Comparison of ENCODE assay signal across 1 cellular context in the genomic region with DNA sequence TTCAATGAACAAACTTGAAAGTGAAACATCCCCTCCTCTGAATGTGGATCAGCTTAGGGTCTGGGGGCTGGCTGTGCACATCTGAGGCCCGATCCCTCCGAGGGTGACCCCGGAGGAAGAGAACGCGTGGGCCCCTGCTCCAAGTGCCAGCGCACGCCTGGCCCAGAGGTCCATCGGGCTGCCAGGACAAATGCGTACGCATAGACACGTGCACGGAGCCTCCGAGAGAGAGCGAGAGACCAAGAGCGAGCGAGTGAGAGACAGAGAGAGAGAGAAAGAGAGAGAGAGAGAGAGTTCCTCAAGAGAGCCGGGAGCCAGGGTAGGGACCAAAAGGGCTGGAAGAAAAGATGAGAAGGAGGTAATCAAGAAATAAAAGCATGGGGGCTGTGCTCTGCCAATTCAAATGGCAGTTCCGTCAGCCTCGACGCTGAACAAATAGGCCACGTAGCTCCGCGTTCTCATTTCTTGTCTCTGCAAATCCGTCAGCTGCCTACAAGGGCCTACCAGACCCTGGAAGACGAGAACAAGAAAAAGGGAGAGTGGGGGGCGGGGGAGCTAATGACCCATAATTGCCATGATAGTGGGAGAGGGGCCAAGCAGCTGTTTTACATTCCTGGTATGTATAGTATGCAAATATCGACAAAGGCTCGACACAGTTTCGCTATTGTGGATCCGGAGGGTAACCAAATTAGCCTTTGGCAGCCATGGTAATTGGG.
TF ChIP-seq lines count a peak whose summit lies in the region.

No MANE protein-coding gene starts in this region.

TF ChIP-seq in GM23338, 12 proteins besides CTCF, POLR2A, EP300 and RAD21 (continued from another document):
- TF ChIP-seq CREB1 (CRISPR knock-in tag; IDR thresholded peaks at IDR 0.05; ENCODE audit: low read depth) (0 out of 2 replicates have a peak, but pooled peaks have one; percentile 18), ZNF331 (CRISPR knock-in tag; IDR thresholded peaks at IDR 0.05; ENCODE audit: low read depth) (no peak), JUNB (IDR thresholded peaks at IDR 0.05; ENCODE audit: unreplicated experiment) (no peak), ETS1 (IDR thresholded peaks at IDR 0.05) (no peak), STAT1 (IDR thresholded peaks at IDR 0.05; ENCODE audit: unreplicated experiment) (no peak), ZNF114 (CRISPR knock-in tag; IDR thresholded peaks at IDR 0.05) (0 out of 2 replicates have a peak, but pooled peaks have one; percentile 22), POLR2AphosphoS5 (IDR thresholded peaks at IDR 0.05; ENCODE audit: low read depth) (0 out of 2 replicates have a peak, but pooled peaks have one; percentile 39)
- TF ChIP-seq, protein P1, sequence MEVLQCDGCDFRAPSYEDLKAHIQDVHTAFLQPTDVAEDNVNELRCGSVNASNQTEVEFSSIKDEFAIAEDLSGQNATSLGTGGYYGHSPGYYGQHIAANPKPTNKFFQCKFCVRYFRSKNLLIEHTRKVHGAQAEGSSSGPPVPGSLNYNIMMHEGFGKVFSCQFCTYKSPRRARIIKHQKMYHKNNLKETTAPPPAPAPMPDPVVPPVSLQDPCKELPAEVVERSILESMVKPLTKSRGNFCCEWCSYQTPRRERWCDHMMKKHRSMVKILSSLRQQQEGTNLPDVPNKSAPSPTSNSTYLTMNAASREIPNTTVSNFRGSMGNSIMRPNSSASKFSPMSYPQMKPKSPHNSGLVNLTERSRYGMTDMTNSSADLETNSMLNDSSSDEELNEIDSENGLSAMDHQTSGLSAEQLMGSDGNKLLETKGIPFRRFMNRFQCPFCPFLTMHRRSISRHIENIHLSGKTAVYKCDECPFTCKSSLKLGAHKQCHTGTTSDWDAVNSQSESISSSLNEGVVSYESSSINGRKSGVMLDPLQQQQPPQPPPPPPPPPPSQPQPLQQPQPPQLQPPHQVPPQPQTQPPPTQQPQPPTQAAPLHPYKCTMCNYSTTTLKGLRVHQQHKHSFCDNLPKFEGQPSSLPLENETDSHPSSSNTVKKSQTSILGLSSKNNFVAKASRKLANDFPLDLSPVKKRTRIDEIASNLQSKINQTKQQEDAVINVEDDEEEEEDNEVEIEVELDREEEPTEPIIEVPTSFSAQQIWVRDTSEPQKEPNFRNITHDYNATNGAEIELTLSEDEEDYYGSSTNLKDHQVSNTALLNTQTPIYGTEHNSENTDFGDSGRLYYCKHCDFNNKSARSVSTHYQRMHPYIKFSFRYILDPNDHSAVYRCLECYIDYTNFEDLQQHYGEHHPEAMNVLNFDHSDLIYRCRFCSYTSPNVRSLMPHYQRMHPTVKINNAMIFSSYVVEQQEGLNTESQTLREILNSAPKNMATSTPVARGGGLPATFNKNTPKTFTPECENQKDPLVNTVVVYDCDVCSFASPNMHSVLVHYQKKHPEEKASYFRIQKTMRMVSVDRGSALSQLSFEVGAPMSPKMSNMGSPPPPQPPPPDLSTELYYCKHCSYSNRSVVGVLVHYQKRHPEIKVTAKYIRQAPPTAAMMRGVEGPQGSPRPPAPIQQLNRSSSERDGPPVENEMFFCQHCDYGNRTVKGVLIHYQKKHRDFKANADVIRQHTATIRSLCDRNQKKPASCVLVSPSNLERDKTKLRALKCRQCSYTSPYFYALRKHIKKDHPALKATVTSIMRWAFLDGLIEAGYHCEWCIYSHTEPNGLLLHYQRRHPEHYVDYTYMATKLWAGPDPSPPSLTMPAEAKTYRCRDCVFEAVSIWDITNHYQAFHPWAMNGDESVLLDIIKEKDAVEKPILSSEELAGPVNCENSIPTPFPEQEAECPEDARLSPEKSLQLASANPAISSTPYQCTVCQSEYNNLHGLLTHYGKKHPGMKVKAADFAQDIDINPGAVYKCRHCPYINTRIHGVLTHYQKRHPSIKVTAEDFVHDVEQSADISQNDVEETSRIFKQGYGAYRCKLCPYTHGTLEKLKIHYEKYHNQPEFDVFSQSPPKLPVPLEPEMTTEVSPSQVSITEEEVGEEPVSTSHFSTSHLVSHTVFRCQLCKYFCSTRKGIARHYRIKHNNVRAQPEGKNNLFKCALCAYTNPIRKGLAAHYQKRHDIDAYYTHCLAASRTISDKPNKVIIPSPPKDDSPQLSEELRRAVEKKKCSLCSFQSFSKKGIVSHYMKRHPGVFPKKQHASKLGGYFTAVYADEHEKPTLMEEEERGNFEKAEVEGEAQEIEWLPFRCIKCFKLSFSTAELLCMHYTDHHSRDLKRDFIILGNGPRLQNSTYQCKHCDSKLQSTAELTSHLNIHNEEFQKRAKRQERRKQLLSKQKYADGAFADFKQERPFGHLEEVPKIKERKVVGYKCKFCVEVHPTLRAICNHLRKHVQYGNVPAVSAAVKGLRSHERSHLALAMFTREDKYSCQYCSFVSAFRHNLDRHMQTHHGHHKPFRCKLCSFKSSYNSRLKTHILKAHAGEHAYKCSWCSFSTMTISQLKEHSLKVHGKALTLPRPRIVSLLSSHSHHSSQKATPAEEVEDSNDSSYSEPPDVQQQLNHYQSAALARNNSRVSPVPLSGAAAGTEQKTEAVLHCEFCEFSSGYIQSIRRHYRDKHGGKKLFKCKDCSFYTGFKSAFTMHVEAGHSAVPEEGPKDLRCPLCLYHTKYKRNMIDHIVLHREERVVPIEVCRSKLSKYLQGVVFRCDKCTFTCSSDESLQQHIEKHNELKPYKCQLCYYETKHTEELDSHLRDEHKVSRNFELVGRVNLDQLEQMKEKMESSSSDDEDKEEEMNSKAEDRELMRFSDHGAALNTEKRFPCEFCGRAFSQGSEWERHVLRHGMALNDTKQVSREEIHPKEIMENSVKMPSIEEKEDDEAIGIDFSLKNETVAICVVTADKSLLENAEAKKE (CRISPR knock-in tag; IDR thresholded peaks at IDR 0.05), result no peak
